15 cellular contexts compared by ENCODE assay signal in the genomic region with DNA sequence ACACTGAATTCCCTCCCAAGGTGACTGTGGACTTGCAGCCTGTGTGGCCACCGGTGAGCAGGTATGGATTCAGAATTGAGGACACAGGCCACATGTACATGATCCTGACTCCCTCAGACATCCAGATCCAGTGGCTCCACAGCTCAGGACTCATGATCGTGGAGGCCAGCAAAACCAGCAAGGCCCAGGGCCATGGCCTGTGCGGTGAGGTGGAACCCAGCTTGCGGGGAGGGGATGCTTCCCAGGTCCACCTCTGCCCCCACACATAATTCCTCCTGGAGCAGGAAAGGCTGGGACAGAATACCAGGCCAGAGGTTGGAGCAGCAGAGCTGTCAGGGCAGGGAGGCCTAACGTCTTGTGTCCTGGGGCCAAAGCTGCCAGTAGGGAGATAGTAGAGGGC.
DNase-seq lines count a peak whose midpoint lies in the region; ATAC-seq and TF ChIP-seq lines count a peak whose summit lies in the region.
"Had no signal": no experiment of that assay in that cellular context is flagged by ENCODE, and none has a peak within 500 bp of the region (broad histone marks: within the 10 kb centered on the region; RNA-seq: fewer than 3 reads in every experiment).

No MANE protein-coding gene starts in this region.

- H3K9me3 ChIP-seq in right atrium auricular region (peaks cover 0 to 8% of the 10 kb centered on the region in 2 donors), trophoblast cell (ENCODE audit: insufficient read depth, low read depth, low read length) (peaks cover 4% of the 10 kb centered on the region)
- H3K9me3 ChIP-seq: Caco-2, HAP-1 had no signal

- no peaks in the 10 kb centered on the region for H3K79me1 ChIP-seq in trophoblast cell (ENCODE audit: low read length)

- H3K23ac ChIP-seq in trophoblast cell (ENCODE audit: low read length) = no peak overlapping the region

- no peak overlapping the region for H4K91ac ChIP-seq in trophoblast cell (ENCODE audit: low read depth, low read length)

- intact Hi-C loops in Right ventricle myocardium superior (cut with DNase I) = no loop called here

- H3K14ac ChIP-seq in trophoblast cell (ENCODE audit: low read length) = no peak overlapping the region

- no peaks in the 10 kb centered on the region for H3K27me3 ChIP-seq in right atrium auricular region
- no peaks in the 10 kb centered on the region for H3K27me3 ChIP-seq in trophoblast cell (ENCODE audit: insufficient read depth, low read length)
- H3K27me3 ChIP-seq: BLaER1 had no signal

- no peak overlapping the region for H2AK5ac ChIP-seq in trophoblast cell (ENCODE audit: low read length)

- H2BK120ac ChIP-seq in trophoblast cell (ENCODE audit: insufficient read depth, low read length, poor library complexity) = no peak overlapping the region

- H3K4me2 ChIP-seq in trophoblast cell (ENCODE audit: low read length) = no peak overlapping the region
- H3K4me2 ChIP-seq: BLaER1 had no signal

- no CpG with 5 or more reads among the region's 5 CpGs for WGBS in trophoblast cell (ENCODE audit: extremely low coverage, insufficient coverage, insufficient read length)

- no peak for TF ChIP-seq CTCF in right atrium auricular region (IDR thresholded peaks at IDR 0.05)

- H3K27ac ChIP-seq in right atrium auricular region (no peak overlapping the region), trophoblast cell (ENCODE audit: low read depth, low read length) (no peak overlapping the region)
- H3K27ac ChIP-seq: 22Rv1, BLaER1 had no signal

- DNase-seq in right atrium auricular region (ENCODE audit: low spot score) (peak; percentile 32), Right ventricle myocardium superior (no peak), islet precursor cell (peak; percentile 45), trophoblast cell (no peak), activated T-cell treated with anti-CD3 and anti-CD28 coated beads for 4 hours (no peak), NCI-H526 (lab: John Stamatoyannopoulos, UW) (no peak), NCI-H1694 (lab: John Stamatoyannopoulos, UW) (no peak), SW 1271 (lab: John Stamatoyannopoulos, UW) (no peak)
- DNase-seq: Caco-2; CD8-positive, alpha-beta memory T cell; DMS53; GF-D8 had no signal

- no peak for ATAC-seq in Right ventricle myocardium superior (ENCODE audit: poor library complexity)

- no peak overlapping the region for H2BK12ac ChIP-seq in trophoblast cell (ENCODE audit: low read length)

- no peaks in the 10 kb centered on the region for H3K4me1 ChIP-seq in right atrium auricular region
- H3K4me1 ChIP-seq in trophoblast cell (ENCODE audit: control insufficient read depth in 1 of 2, insufficient read depth in 2 of 2, low read length in 2 of 2) = no peaks in the 10 kb centered on the region
- H3K4me1 ChIP-seq: Caco-2, HAP-1 had no signal

- H3K4me3 ChIP-seq in right atrium auricular region (no peak overlapping the region), trophoblast cell (ENCODE audit: low read depth, low read length) (peak overlapping the region; percentile 30)
- H3K4me3 ChIP-seq: BLaER1, HAP-1 had no signal

- no peak overlapping the region for H2AFZ ChIP-seq in trophoblast cell (ENCODE audit: insufficient read depth, low read length, poor library complexity)

- no peak overlapping the region for H3K18ac ChIP-seq in trophoblast cell (ENCODE audit: low read length)

- no peak overlapping the region for H3K9ac ChIP-seq in trophoblast cell (ENCODE audit: low read length)
- H3K9ac ChIP-seq: BLaER1 had no signal

- H4K8ac ChIP-seq in trophoblast cell (ENCODE audit: low read depth, low read length) = no peak overlapping the region

- H2BK5ac ChIP-seq in trophoblast cell (ENCODE audit: low read depth, low read length, poor library complexity) = no peak overlapping the region

- H3K36me3 ChIP-seq in right atrium auricular region = no peaks in the 10 kb centered on the region
- H3K36me3 ChIP-seq in trophoblast cell (ENCODE audit: control insufficient read depth in 1 of 2, insufficient read depth in 2 of 2, low read length in 2 of 2) = no peaks in the 10 kb centered on the region
- H3K36me3 ChIP-seq: BLaER1, HAP-1 had no signal

- no peak overlapping the region for H3K4ac ChIP-seq in trophoblast cell (ENCODE audit: low read depth, low read length)

- H4K12ac ChIP-seq in trophoblast cell (ENCODE audit: low read depth, low read length) = no peak overlapping the region

- no peaks in the 10 kb centered on the region for H3K79me2 ChIP-seq in trophoblast cell (ENCODE audit: control insufficient read depth, insufficient read depth, low read length, poor library complexity)

Comparison
In these comparisons a context has a peak if more than half of its experiments do, and no peak if none do; other contexts are left out.
1. DNase-seq: peak in right atrium auricular region (single experiment) and islet precursor cell (single experiment); none in Right ventricle myocardium superior (single experiment), trophoblast cell (0 of 2), activated T-cell treated with anti-CD3 and anti-CD28 coated beads for 4 hours (single experiment), NCI-H526 (0 of 2), NCI-H1694 (single experiment) and SW 1271 (0 of 2).